Comparison of ENCODE assay signal across 13 cellular contexts in the genomic region with DNA sequence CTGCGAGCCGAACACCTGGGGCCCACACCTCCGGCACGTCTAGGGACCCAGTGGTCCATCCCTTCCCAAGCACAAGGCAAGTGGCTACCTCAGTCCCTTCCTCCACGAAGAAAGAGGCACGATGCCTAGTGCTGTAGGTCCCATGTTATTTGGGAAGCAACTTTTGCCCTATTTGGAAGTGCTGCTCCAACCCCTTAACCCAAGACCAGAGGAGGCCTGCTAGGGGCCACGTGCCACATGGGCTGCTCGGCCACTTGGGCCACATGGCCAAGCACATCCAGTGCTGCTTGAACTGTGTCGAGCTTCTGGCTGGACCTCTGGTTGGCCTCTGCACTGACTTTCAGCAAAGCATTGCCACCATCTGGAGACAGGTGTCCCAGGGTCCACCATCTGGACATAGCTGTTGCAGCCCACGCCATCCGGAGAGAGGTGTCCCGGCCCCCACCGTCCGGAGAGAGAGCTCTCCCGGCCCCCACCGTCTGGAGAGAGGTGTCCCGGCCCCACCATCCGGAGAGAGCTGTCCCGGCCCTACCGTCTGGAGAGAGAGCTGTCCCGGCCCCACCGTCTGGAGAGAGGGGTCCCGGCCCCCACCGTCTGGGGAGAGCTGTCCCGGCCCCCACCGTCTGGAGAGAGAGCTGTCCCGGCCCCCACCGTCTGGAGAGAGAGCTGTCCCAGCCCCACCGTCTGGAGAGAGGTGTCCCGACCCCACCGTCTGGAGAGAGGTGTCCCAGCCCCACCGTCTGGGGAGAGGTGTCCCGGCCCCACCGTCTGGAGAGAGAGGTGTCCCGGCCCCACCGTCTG. TPM values are rescaled to one million over a fixed set of nuclear protein-coding genes. Genes with fewer than 3 reads are reported as not detected.
"Had no signal": no experiment of that assay in that cellular context is flagged by ENCODE, and none has a peak within 500 bp of the region (broad histone marks: within the 10 kb centered on the region; RNA-seq: fewer than 3 reads in every experiment).

No MANE protein-coding gene starts in this region.

- H3K4me1 Mint-ChIP-seq: activated naive CD8-positive, alpha-beta T cell treated with anti-CD3 and anti-CD28 coated beads for 36 hours had no signal

- H3K27ac Mint-ChIP-seq: activated CD8-positive, alpha-beta T cell treated with anti-CD3 and anti-CD28 coated beads, Interleukin-2, amount 10 ng/mL, durations not matched to agents 7 days and 5 days; activated naive CD8-positive, alpha-beta T cell treated with anti-CD3 and anti-CD28 coated beads for 36 hours; activated T-helper 17 cell treated with anti-CD3 and anti-CD28 coated beads, Interleukin-2, amount 50 U/mL, for 72 hours; nephron progenitor cell; stimulated activated naive CD8-positive, alpha-beta T cell treated with anti-CD3 and anti-CD28 coated beads, Interleukin-15, Interleukin-2, amounts not matched to agents 100 ng/mL and 50 ng/mL, for 24 hours had no signal

- H3K27me3 ChIP-seq: ovary had no signal

- H3K4me3 Mint-ChIP-seq: activated CD8-positive, alpha-beta T cell treated with anti-CD3 and anti-CD28 coated beads, Interleukin-2, amount 10 ng/mL, durations not matched to agents 7 days and 5 days; activated naive CD8-positive, alpha-beta T cell treated with anti-CD3 and anti-CD28 coated beads for 36 hours; activated T-helper 17 cell treated with anti-CD3 and anti-CD28 coated beads, Interleukin-2, amount 50 U/mL, for 72 hours; nephron progenitor cell; stimulated activated naive CD8-positive, alpha-beta T cell treated with anti-CD3 and anti-CD28 coated beads, Interleukin-15, Interleukin-2, amounts not matched to agents 100 ng/mL and 50 ng/mL, for 24 hours had no signal

- ATAC-seq: activated CD8-positive, alpha-beta T cell treated with anti-CD3 and anti-CD28 coated beads, Interleukin-2, amount 10 ng/mL, durations not matched to agents 7 days and 5 days; activated T-helper 17 cell treated with anti-CD3 and anti-CD28 coated beads, Interleukin-2, amount 50 U/mL, for 72 hours had no signal

- H3K27ac ChIP-seq: ascending aorta, esophagus muscularis mucosa, ovary had no signal

- DNase-seq: activated CD4-positive, alpha-beta T cell treated with anti-CD3 and anti-CD28 coated beads for 4 hours; activated CD8-positive, alpha-beta T cell treated with anti-CD3 and anti-CD28 coated beads, Interleukin-2, amount 10 ng/mL, durations not matched to agents 7 days and 5 days; activated naive CD8-positive, alpha-beta T cell treated with anti-CD3 and anti-CD28 coated beads for 36 hours; immature natural killer cell; nephron progenitor cell; stimulated activated CD4-positive, alpha-beta T cell treated with anti-CD3 and anti-CD28 coated beads, Interleukin-15, amount 100 ng/mL, for 24 hours; stimulated activated CD4-positive, alpha-beta T cell treated with anti-CD3 and anti-CD28 coated beads, Interleukin-4, amount 100 ng/mL, for 24 hours; T1000 had no signal

- H3K36me3 ChIP-seq: ascending aorta, esophagus muscularis mucosa, ovary had no signal

- H3K4me3 ChIP-seq: ascending aorta, esophagus muscularis mucosa, ovary had no signal

- H3K9me3 Mint-ChIP-seq: activated T-helper 17 cell treated with anti-CD3 and anti-CD28 coated beads, Interleukin-2, amount 50 U/mL, for 72 hours had no signal

- H3K9me3 ChIP-seq: ascending aorta, ovary had no signal

- H3K36me3 Mint-ChIP-seq: activated naive CD8-positive, alpha-beta T cell treated with anti-CD3 and anti-CD28 coated beads for 36 hours had no signal

RNA-seq across cellular contexts. Expression of gene B4GALNT4, which starts 6.5 kb away (rescaled TPM):
- total RNA-seq: ascending aorta had no signal

RNA-seq across cellular contexts. Expression of gene PKP3, which starts 31.2 kb away (rescaled TPM):
- total RNA-seq: activated naive CD8-positive, alpha-beta T cell treated with anti-CD3 and anti-CD28 coated beads for 36 hours; activated T-helper 17 cell treated with anti-CD3 and anti-CD28 coated beads, Interleukin-2, amount 50 U/mL, for 72 hours; ascending aorta had no signal
